Comparison of ENCODE assay signal across 3 cellular contexts in the genomic region with DNA sequence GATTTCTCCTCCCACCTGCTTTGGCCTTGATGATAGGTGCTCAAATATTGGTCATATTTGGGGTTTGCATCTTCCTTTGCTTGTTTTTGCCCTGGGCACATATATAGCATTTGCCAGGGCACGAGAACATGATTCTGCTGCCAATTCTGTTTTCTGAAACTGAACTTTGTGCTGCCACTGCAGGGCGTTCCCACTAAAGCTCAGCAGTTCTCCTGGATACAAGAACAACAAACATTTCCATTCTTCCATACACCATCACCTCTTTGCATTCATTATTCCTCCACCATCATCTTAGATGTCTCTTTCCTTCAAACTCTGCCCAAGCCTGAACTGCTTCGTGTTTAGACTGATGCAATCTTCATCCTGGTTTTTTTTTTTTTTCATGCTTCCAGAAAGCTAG.
TF ChIP-seq lines count a peak whose summit lies in the region.

No MANE protein-coding gene starts in this region.

TF ChIP-seq in liver, 16 proteins besides CTCF, POLR2A, EP300 and RAD21:
- peak in 1 of 2 donors; percentile 50 for TF ChIP-seq RXRA (IDR thresholded peaks at IDR 0.05)
- peak; percentile 73 for TF ChIP-seq YY1 (IDR thresholded peaks at IDR 0.05)
- peak; percentile 44 for TF ChIP-seq HNF4G (IDR thresholded peaks at IDR 0.05)
- TF ChIP-seq FOXA2 (IDR thresholded peaks at IDR 0.05): peak; percentile 8
- no peak for TF ChIP-seq NR2F2 (IDR thresholded peaks at IDR 0.05)
- peak; percentile 74 to 86 for TF ChIP-seq HNF4A (conservative IDR thresholded peaks at IDR 0.05)
- TF ChIP-seq, protein P1, sequence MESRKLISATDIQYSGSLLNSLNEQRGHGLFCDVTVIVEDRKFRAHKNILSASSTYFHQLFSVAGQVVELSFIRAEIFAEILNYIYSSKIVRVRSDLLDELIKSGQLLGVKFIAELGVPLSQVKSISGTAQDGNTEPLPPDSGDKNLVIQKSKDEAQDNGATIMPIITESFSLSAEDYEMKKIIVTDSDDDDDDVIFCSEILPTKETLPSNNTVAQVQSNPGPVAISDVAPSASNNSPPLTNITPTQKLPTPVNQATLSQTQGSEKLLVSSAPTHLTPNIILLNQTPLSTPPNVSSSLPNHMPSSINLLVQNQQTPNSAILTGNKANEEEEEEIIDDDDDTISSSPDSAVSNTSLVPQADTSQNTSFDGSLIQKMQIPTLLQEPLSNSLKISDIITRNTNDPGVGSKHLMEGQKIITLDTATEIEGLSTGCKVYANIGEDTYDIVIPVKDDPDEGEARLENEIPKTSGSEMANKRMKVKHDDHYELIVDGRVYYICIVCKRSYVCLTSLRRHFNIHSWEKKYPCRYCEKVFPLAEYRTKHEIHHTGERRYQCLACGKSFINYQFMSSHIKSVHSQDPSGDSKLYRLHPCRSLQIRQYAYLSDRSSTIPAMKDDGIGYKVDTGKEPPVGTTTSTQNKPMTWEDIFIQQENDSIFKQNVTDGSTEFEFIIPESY (IDR thresholded peaks at IDR 0.05): no peak
- TF ChIP-seq, protein P2, sequence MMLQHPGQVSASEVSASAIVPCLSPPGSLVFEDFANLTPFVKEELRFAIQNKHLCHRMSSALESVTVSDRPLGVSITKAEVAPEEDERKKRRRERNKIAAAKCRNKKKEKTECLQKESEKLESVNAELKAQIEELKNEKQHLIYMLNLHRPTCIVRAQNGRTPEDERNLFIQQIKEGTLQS (IDR thresholded peaks at IDR 0.05): no peak
- TF ChIP-seq, protein P3, sequence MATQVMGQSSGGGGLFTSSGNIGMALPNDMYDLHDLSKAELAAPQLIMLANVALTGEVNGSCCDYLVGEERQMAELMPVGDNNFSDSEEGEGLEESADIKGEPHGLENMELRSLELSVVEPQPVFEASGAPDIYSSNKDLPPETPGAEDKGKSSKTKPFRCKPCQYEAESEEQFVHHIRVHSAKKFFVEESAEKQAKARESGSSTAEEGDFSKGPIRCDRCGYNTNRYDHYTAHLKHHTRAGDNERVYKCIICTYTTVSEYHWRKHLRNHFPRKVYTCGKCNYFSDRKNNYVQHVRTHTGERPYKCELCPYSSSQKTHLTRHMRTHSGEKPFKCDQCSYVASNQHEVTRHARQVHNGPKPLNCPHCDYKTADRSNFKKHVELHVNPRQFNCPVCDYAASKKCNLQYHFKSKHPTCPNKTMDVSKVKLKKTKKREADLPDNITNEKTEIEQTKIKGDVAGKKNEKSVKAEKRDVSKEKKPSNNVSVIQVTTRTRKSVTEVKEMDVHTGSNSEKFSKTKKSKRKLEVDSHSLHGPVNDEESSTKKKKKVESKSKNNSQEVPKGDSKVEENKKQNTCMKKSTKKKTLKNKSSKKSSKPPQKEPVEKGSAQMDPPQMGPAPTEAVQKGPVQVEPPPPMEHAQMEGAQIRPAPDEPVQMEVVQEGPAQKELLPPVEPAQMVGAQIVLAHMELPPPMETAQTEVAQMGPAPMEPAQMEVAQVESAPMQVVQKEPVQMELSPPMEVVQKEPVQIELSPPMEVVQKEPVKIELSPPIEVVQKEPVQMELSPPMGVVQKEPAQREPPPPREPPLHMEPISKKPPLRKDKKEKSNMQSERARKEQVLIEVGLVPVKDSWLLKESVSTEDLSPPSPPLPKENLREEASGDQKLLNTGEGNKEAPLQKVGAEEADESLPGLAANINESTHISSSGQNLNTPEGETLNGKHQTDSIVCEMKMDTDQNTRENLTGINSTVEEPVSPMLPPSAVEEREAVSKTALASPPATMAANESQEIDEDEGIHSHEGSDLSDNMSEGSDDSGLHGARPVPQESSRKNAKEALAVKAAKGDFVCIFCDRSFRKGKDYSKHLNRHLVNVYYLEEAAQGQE (IDR thresholded peaks at IDR 0.05): no peak
- TF ChIP-seq EGR1 (IDR thresholded peaks at IDR 0.05; ENCODE audit: low read depth in 2 of 2): no peak
- TF ChIP-seq TAF1 (conservative IDR thresholded peaks at IDR 0.05): no peak
- peak in 1 of 2 donors; percentile 10 for TF ChIP-seq GABPA (IDR thresholded peaks at IDR 0.05 in 1 of 2, conservative IDR thresholded peaks at IDR 0.05 in 1 of 2)
- TF ChIP-seq JUND (IDR thresholded peaks at IDR 0.05): no peak
- peak; percentile 32 for TF ChIP-seq SP1 (IDR thresholded peaks at IDR 0.05)
- no peak for TF ChIP-seq FOXA1 (IDR thresholded peaks at IDR 0.05)
- TF ChIP-seq, protein P4, sequence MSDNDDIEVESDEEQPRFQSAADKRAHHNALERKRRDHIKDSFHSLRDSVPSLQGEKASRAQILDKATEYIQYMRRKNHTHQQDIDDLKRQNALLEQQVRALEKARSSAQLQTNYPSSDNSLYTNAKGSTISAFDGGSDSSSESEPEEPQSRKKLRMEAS (IDR thresholded peaks at IDR 0.05): no peak

TF ChIP-seq in HepG2, 621 proteins besides CTCF, POLR2A, EP300 and RAD21 (continues in another document):
- TF ChIP-seq ZNF329 (CRISPR knock-in tag; IDR thresholded peaks at IDR 0.05; ENCODE audit: low read depth) (no peak), TCF7L2 (IDR thresholded peaks at IDR 0.05; ENCODE audit: low read depth, low read length) (no peak), ZNF737 (CRISPR knock-in tag; IDR thresholded peaks at IDR 0.05; ENCODE audit: borderline replicate concordance) (no peak), FOSL1 (CRISPR knock-in tag; IDR thresholded peaks at IDR 0.05; ENCODE audit: borderline replicate concordance) (no peak), CCDC6 (CRISPR knock-in tag; IDR thresholded peaks at IDR 0.05) (no peak), RBFOX2 (IDR thresholded peaks at IDR 0.05; ENCODE audit: low read depth, low read length) (no peak), NFIC (IDR thresholded peaks at IDR 0.05; ENCODE audit: low read length) (no peak), EEA1 (CRISPR knock-in tag; IDR thresholded peaks at IDR 0.05; ENCODE audit: borderline replicate concordance) (no peak), EED (CRISPR knock-in tag; IDR thresholded peaks at IDR 0.05) (no peak), PLRG1 (conservative IDR thresholded peaks at IDR 0.05) (no peak)
- TF ChIP-seq, protein P5, sequence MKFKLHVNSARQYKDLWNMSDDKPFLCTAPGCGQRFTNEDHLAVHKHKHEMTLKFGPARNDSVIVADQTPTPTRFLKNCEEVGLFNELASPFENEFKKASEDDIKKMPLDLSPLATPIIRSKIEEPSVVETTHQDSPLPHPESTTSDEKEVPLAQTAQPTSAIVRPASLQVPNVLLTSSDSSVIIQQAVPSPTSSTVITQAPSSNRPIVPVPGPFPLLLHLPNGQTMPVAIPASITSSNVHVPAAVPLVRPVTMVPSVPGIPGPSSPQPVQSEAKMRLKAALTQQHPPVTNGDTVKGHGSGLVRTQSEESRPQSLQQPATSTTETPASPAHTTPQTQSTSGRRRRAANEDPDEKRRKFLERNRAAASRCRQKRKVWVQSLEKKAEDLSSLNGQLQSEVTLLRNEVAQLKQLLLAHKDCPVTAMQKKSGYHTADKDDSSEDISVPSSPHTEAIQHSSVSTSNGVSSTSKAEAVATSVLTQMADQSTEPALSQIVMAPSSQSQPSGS (CRISPR knock-in tag; IDR thresholded peaks at IDR 0.05): no peak
- TF ChIP-seq, protein P6, sequence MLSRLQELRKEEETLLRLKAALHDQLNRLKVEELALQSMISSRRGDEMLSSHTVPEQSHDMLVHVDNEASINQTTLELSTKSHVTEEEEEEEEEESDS (CRISPR knock-in tag; IDR thresholded peaks at IDR 0.05; ENCODE audit: borderline replicate concordance): no peak
- TF ChIP-seq, protein P7, sequence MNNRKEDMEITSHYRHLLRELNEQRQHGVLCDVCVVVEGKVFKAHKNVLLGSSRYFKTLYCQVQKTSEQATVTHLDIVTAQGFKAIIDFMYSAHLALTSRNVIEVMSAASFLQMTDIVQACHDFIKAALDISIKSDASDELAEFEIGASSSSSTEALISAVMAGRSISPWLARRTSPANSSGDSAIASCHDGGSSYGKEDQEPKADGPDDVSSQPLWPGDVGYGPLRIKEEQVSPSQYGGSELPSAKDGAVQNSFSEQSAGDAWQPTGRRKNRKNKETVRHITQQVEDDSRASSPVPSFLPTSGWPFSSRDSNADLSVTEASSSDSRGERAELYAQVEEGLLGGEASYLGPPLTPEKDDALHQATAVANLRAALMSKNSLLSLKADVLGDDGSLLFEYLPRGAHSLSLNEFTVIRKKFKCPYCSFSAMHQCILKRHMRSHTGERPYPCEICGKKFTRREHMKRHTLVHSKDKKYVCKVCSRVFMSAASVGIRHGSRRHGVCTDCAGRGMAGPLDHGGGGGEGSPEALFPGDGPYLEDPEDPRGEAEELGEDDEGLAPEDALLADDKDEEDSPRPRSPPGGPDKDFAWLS (CRISPR knock-in tag; IDR thresholded peaks at IDR 0.05; ENCODE audit: borderline replicate concordance): no peak
- TF ChIP-seq, protein P8, sequence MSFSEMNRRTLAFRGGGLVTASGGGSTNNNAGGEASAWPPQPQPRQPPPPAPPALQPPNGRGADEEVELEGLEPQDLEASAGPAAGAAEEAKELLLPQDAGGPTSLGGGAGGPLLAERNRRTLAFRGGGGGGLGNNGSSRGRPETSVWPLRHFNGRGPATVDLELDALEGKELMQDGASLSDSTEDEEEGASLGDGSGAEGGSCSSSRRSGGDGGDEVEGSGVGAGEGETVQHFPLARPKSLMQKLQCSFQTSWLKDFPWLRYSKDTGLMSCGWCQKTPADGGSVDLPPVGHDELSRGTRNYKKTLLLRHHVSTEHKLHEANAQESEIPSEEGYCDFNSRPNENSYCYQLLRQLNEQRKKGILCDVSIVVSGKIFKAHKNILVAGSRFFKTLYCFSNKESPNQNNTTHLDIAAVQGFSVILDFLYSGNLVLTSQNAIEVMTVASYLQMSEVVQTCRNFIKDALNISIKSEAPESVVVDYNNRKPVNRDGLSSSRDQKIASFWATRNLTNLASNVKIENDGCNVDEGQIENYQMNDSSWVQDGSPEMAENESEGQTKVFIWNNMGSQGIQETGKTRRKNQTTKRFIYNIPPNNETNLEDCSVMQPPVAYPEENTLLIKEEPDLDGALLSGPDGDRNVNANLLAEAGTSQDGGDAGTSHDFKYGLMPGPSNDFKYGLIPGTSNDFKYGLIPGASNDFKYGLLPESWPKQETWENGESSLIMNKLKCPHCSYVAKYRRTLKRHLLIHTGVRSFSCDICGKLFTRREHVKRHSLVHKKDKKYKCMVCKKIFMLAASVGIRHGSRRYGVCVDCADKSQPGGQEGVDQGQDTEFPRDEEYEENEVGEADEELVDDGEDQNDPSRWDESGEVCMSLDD (CRISPR knock-in tag; IDR thresholded peaks at IDR 0.05; ENCODE audit: borderline replicate concordance): no peak
- TF ChIP-seq, protein P9, sequence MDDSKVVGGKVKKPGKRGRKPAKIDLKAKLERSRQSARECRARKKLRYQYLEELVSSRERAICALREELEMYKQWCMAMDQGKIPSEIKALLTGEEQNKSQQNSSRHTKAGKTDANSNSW (CRISPR knock-in tag; IDR thresholded peaks at IDR 0.05; ENCODE audit: borderline replicate concordance): no peak

TF ChIP-seq in H1, 55 proteins besides CTCF, POLR2A, EP300 and RAD21:
- no peak for TF ChIP-seq KDM4A (IDR thresholded peaks at IDR 0.05; ENCODE audit: low read depth, low read length, severe bottlenecking)
- TF ChIP-seq GABPA (IDR thresholded peaks at IDR 0.05; ENCODE audit: borderline replicate concordance, insufficient read depth, low read length): no peak
- no peak for TF ChIP-seq BACH1 (IDR thresholded peaks at IDR 0.05; ENCODE audit: low read length)
- no peak for TF ChIP-seq HDAC2 (IDR thresholded peaks at IDR 0.05; ENCODE audit: borderline replicate concordance in 1 of 2, low read depth in 2 of 2, low read length in 2 of 2)
- TF ChIP-seq MAFK (IDR thresholded peaks at IDR 0.05; ENCODE audit: low read depth, low read length): no peak
- TF ChIP-seq KDM5A (IDR thresholded peaks at IDR 0.05; ENCODE audit: low read length): no peak
- TF ChIP-seq TBP (IDR thresholded peaks at IDR 0.05; ENCODE audit: low read depth, low read length): no peak
- TF ChIP-seq, protein P10, sequence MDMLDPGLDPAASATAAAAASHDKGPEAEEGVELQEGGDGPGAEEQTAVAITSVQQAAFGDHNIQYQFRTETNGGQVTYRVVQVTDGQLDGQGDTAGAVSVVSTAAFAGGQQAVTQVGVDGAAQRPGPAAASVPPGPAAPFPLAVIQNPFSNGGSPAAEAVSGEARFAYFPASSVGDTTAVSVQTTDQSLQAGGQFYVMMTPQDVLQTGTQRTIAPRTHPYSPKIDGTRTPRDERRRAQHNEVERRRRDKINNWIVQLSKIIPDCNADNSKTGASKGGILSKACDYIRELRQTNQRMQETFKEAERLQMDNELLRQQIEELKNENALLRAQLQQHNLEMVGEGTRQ (IDR thresholded peaks at IDR 0.05; ENCODE audit: low read length): no peak
- no peak for TF ChIP-seq TEAD4 (IDR thresholded peaks at IDR 0.05; ENCODE audit: low read depth, low read length)
- TF ChIP-seq EGR1 (IDR thresholded peaks at IDR 0.05; ENCODE audit: borderline replicate concordance, low read depth, low read length): no peak
- no peak for TF ChIP-seq ZNF274 (IDR thresholded peaks at IDR 0.05; ENCODE audit: borderline replicate concordance, extremely low read depth, low read length)
- no peak for TF ChIP-seq HDAC6 (IDR thresholded peaks at IDR 0.05; ENCODE audit: low read depth, low read length)
- TF ChIP-seq JUN (IDR thresholded peaks at IDR 0.05; ENCODE audit: low read depth, low read length): no peak
- TF ChIP-seq YY1 (IDR thresholded peaks at IDR 0.05; ENCODE audit: low read depth, low read length): no peak
- no peak for TF ChIP-seq RFX5 (IDR thresholded peaks at IDR 0.05; ENCODE audit: borderline replicate concordance, low read depth, low read length)
- no peak for TF ChIP-seq SIX5 (IDR thresholded peaks at IDR 0.05; ENCODE audit: low read depth, low read length)
